In genomic region chr5:158819840-158820620, GRCh38 we compare ENCODE assay signal across 8 cellular contexts.
DNase-seq lines count a peak whose midpoint lies in the region; ATAC-seq and TF ChIP-seq lines count a peak whose summit lies in the region.

No MANE protein-coding gene starts in this region.

- DNase-seq in GM10266 (ENCODE audit: extremely low spot score), result peak; percentile 63
- peak; percentile 70 for DNase-seq in HT1080 (ENCODE audit: low read depth)
- peak; percentile 16 for DNase-seq in fibroblast of pulmonary artery (ENCODE audit: low read depth)
- no peak for DNase-seq in iPS-NIHi11 (ENCODE audit: low spot score)
- DNase-seq in midbrain (lab: John Stamatoyannopoulos, UW), result no peak
- no peak for DNase-seq in NCI-H1105 (lab: John Stamatoyannopoulos, UW)
- no peak for DNase-seq in ovary

- intact Hi-C loops in ovary (cut with DNase I), result no loop called here

- H3K4me1 ChIP-seq in ovary (ENCODE audit: insufficient read depth), result peaks cover 1% of the 10 kb centered on the region

- H3K27ac ChIP-seq in ovary, result no peak overlapping the region

- TF ChIP-seq CTCF in GM10266 (IDR thresholded peaks at IDR 0.05; ENCODE audit: control insufficient read depth, insufficient read depth, low read depth, missing control alignments) (no peak), fibroblast of pulmonary artery (IDR thresholded peaks at IDR 0.05; ENCODE audit: low read length, missing control alignments) (no peak), ovary (IDR thresholded peaks at IDR 0.05) (no peak)

- WGBS in ovary, 3 donors, result 86 to 91% (median 88%) methylated on average over 10 of the region's 10 CpGs

- TF ChIP-seq POLR2A in ovary (IDR thresholded peaks at IDR 0.05), result no peak

- H3K9me3 ChIP-seq in ovary, result no peaks in the 10 kb centered on the region

- no peak overlapping the region for H3K4me3 ChIP-seq in fibroblast of pulmonary artery (replicated peaks; ENCODE audit: low read depth, low read length)
- no peak overlapping the region for H3K4me3 ChIP-seq in ovary

- H3K27me3 ChIP-seq in ovary, result no peaks in the 10 kb centered on the region

- ATAC-seq in GM21447 (IDR thresholded peaks at IDR 0.05; ENCODE audit: unreplicated experiment), result peak; percentile 62

- H3K36me3 ChIP-seq in ovary, result no peaks in the 10 kb centered on the region

- no peak for TF ChIP-seq EP300 in ovary (IDR thresholded peaks at IDR 0.05)

Comparison
In these comparisons a context has a peak if more than half of its experiments do, and no peak if none do; other contexts are left out.
1. DNase-seq: peak in GM10266 (single experiment), HT1080 (single experiment) and fibroblast of pulmonary artery (single experiment); none in iPS-NIHi11 (single experiment), midbrain (single experiment), NCI-H1105 (single experiment) and ovary (0 of 5).